Comparison of ENCODE assay signal across 19 cellular contexts in the genomic region with DNA sequence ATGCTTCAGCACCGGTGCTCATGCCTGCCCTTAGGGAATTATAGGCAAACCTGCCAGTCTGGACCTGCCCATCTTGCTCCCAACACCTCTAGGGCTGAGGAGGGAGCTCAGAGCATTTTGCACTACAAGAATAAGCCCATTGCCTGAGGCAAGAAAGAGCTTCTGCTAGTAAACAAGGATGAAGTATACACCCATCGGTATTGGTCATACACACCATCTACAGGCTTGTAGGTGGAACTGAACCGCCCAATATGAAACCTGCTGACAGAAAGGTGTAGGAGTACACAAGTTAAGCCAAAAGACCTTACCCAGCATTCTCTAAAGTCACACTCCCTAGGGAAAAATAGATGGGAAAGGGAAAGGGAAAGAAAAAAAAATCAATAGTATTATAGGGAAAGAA.
A peak's percentile ranks its signal among the peaks of the same experiment; 100 is the strongest.
DNase-seq lines count a peak whose midpoint lies in the region; ATAC-seq and TF ChIP-seq lines count a peak whose summit lies in the region.
"Had no signal": no experiment of that assay in that cellular context is flagged by ENCODE, and none has a peak within 500 bp of the region (broad histone marks: within the 10 kb centered on the region; RNA-seq: fewer than 3 reads in every experiment).

No MANE protein-coding gene starts in this region.

- H3K14ac ChIP-seq in H9 (ENCODE audit: insufficient read depth, low read length), result no peak overlapping the region

- H3K27me3 Mint-ChIP-seq in H9 (ENCODE audit: low read depth), result no peaks in the 10 kb centered on the region
- no peaks in the 10 kb centered on the region for H3K27me3 Mint-ChIP-seq in stimulated activated naive CD8-positive, alpha-beta T cell treated with anti-CD3 and anti-CD28 coated beads, Interleukin-15, amount 100 ng/mL, for 72 hours

- no peak overlapping the region for H3K4me3 Mint-ChIP-seq in H9
- no peak overlapping the region for H3K4me3 Mint-ChIP-seq in stimulated activated naive CD8-positive, alpha-beta T cell treated with anti-CD3 and anti-CD28 coated beads, Interleukin-15, amount 100 ng/mL, for 72 hours
- H3K4me3 Mint-ChIP-seq: CD14-positive monocyte had no signal

- H3K4ac ChIP-seq in H9 (ENCODE audit: low read depth, low read length) (no peak overlapping the region), mesendoderm (ENCODE audit: low read depth, low read length) (no peak overlapping the region)

- H3K79me1 ChIP-seq in H9 (ENCODE audit: insufficient read depth, low read depth, low read length, poor library complexity, severe bottlenecking) (no peaks in the 10 kb centered on the region), mesendoderm (ENCODE audit: low read length) (no peaks in the 10 kb centered on the region)

- H2AK5ac ChIP-seq in H9 (ENCODE audit: insufficient read length, low read length) (no peak overlapping the region), mesendoderm (ENCODE audit: low read length) (no peak overlapping the region)

- no peak overlapping the region for H4K91ac ChIP-seq in H9 (ENCODE audit: insufficient read length, low read depth, low read length)

- no TSS peak for BruUV-seq in PC-3 (replicated peaks; lab: Mats Ljungman, UMichigan)

- H2BK5ac ChIP-seq in H9 (ENCODE audit: insufficient read length, low read length) (no peak overlapping the region), mesendoderm (ENCODE audit: low read length) (no peak overlapping the region)

- H4K5ac ChIP-seq in H9 (ENCODE audit: insufficient read length, low read depth, low read length), result no peak overlapping the region
- no peak overlapping the region for H4K5ac ChIP-seq in mesendoderm (ENCODE audit: low read length)

- H3K27ac Mint-ChIP-seq in H9, result no peak overlapping the region
- H3K27ac Mint-ChIP-seq in stimulated activated naive CD8-positive, alpha-beta T cell treated with anti-CD3 and anti-CD28 coated beads, Interleukin-15, amount 100 ng/mL, for 72 hours, result no peak overlapping the region
- H3K27ac Mint-ChIP-seq: CD14-positive monocyte had no signal

- H3K18ac ChIP-seq in H9 (ENCODE audit: insufficient read length, low read depth, low read length) (no peak overlapping the region), mesendoderm (ENCODE audit: low read length) (no peak overlapping the region)

- no peaks in the 10 kb centered on the region for H3K4me1 ChIP-seq in H9 (ENCODE audit: insufficient read depth, low read length)
- H3K4me1 ChIP-seq in PC-3 (ENCODE audit: insufficient read depth, low read length), result no peaks in the 10 kb centered on the region
- H3K4me1 ChIP-seq in mesendoderm (ENCODE audit: control insufficient read depth, low read depth, low read length), result no peaks in the 10 kb centered on the region

- H3K23ac ChIP-seq in H9 (ENCODE audit: insufficient read length, low read depth, low read length) (no peak overlapping the region), mesendoderm (ENCODE audit: low read length) (no peak overlapping the region)

- no peaks in the 10 kb centered on the region for H3K36me3 ChIP-seq in PC-3 (ENCODE audit: low read depth, low read length)
- H3K36me3 ChIP-seq in mesendoderm (ENCODE audit: control insufficient read depth, insufficient read depth, low read length), result no peaks in the 10 kb centered on the region

- H3K9me3 ChIP-seq in H9 (ENCODE audit: control insufficient read depth, low read depth, low read length) (no peaks in the 10 kb centered on the region), PC-3 (ENCODE audit: low read length) (no peaks in the 10 kb centered on the region)
- H3K9me3 ChIP-seq: SK-N-SH had no signal

- H3K4me3 ChIP-seq in PC-3 (ENCODE audit: low read length), result no peak overlapping the region
- no peak overlapping the region for H3K4me3 ChIP-seq in mesendoderm (ENCODE audit: low read length)
- H3K4me3 ChIP-seq in dorsolateral prefrontal cortex, result no peak overlapping the region
- H3K4me3 ChIP-seq: PC-9 had no signal

- no peaks in the 10 kb centered on the region for H3K27me3 ChIP-seq in H9 (ENCODE audit: insufficient read depth, low read length)
- H3K27me3 ChIP-seq in PC-3 (ENCODE audit: low read length), result no peaks in the 10 kb centered on the region
- H3K27me3 ChIP-seq in mesendoderm (ENCODE audit: insufficient read depth, low read length, poor library complexity), result no peaks in the 10 kb centered on the region
- no peaks in the 10 kb centered on the region for H3K27me3 ChIP-seq in dorsolateral prefrontal cortex

- CTCF ChIA-PET in PC-3 (lab: Charles Lee), result no interaction called here

- H4K8ac ChIP-seq in H9 (replicated peaks; ENCODE audit: insufficient read length, low read depth, low read length) (no peak overlapping the region), mesendoderm (ENCODE audit: low read depth, low read length) (no peak overlapping the region)

- POLR2A ChIA-PET in PC-3 (lab: Charles Lee; ENCODE audit: unreplicated experiment), result no interaction called here

- no peaks in the 10 kb centered on the region for H4K20me1 ChIP-seq in H9 (ENCODE audit: control insufficient read depth, insufficient read depth, insufficient read length)
- no peaks in the 10 kb centered on the region for H4K20me1 ChIP-seq in PC-3 (ENCODE audit: low read length)

- H3K27ac ChIP-seq in H9 (ENCODE audit: insufficient read length, low read depth, low read length), result no peak overlapping the region
- H3K27ac ChIP-seq in PC-3 (ENCODE audit: low read length), result no peak overlapping the region
- no peak overlapping the region for H3K27ac ChIP-seq in mesendoderm (ENCODE audit: low read depth, low read length)
- no peak overlapping the region for H3K27ac ChIP-seq in dorsolateral prefrontal cortex
- H3K27ac ChIP-seq: PC-9, RWPE1 had no signal

- DNase-seq in NCI-H2171 treated with DMSO at 0.1 percent for 48 hours (lab: John Stamatoyannopoulos, UW), result peak; percentile 32
- no peak for DNase-seq in NCI-H2171 (lab: John Stamatoyannopoulos, UW)
- DNase-seq in H9, result no peak
- DNase-seq in PC-3, result peak; percentile 50
- peak; percentile 8 for DNase-seq in mesendoderm
- no peak for DNase-seq in stimulated activated naive CD8-positive, alpha-beta T cell treated with anti-CD3 and anti-CD28 coated beads, Interleukin-15, amount 100 ng/mL, for 72 hours
- DNase-seq in NCI-H1092 (lab: John Stamatoyannopoulos, UW), result no peak
- DNase-seq in dorsolateral prefrontal cortex, result no peak
- DNase-seq: AML-193, DMS79 treated with DMSO at 0.1 percent for 48 hours, NCI-H1105, NCI-H187, NCI-H510A, NCI-H82, PC-9, SIG-M5, SK-N-SH had no signal

- no peak overlapping the region for H3T11ph ChIP-seq in H9 (ENCODE audit: low read length)

- no peak overlapping the region for H2BK120ac ChIP-seq in H9 (ENCODE audit: low read depth, low read length, poor library complexity, severe bottlenecking)
- H2BK120ac ChIP-seq in mesendoderm (ENCODE audit: low read depth, low read length), result no peak overlapping the region

- H3K4me2 ChIP-seq in H9 (ENCODE audit: insufficient read depth, insufficient read length, low read length) (no peak overlapping the region), PC-3 (ENCODE audit: low read length) (no peak overlapping the region), mesendoderm (ENCODE audit: low read length) (no peak overlapping the region)
- H3K4me2 ChIP-seq: PC-9, SK-N-SH had no signal

- TF ChIP-seq CTCF in H9 (conservative IDR thresholded peaks at IDR 0.05), result peak; percentile 15; the same call in 1 of the 3 replicates
- TF ChIP-seq CTCF in PC-3 (conservative IDR thresholded peaks at IDR 0.05; ENCODE audit: low read depth, low read length), result peak; percentile 54; the same call in 1 of the 2 replicates
- TF ChIP-seq CTCF in dorsolateral prefrontal cortex (IDR thresholded peaks at IDR 0.05 in 54 of 56, conservative IDR thresholded peaks at IDR 0.05 in 2 of 56; ENCODE audit: low read depth in 1 of 56, partially characterized antibody in 56 of 56), result no peak

- no peak overlapping the region for H2BK12ac ChIP-seq in H9 (ENCODE audit: insufficient read length, low read depth, low read length)

- no peaks in the 10 kb centered on the region for H3K36me3 Mint-ChIP-seq in H9 (ENCODE audit: insufficient read depth in 1 of 3, low read depth in 3 of 3)
- H3K36me3 Mint-ChIP-seq: CD14-positive monocyte had no signal

- no peak overlapping the region for H3K56ac ChIP-seq in H9 (ENCODE audit: insufficient read length, low read depth, low read length)
- no peak overlapping the region for H3K56ac ChIP-seq in mesendoderm (ENCODE audit: low read length)

- intact Hi-C loops in PC-3 (cut with micrococcal nuclease), result no loop called here
- intact Hi-C loops in dorsolateral prefrontal cortex (cut with DNase I), result no loop called here

- no peak overlapping the region for H2BK20ac ChIP-seq in H9 (ENCODE audit: low read depth, low read length, poor library complexity, severe bottlenecking)

- H3K23me2 ChIP-seq in H9 (ENCODE audit: insufficient read length, low read depth, low read length, poor library complexity, severe bottlenecking), result no peaks in the 10 kb centered on the region

- WGBS in H9 (ENCODE audit: extremely low coverage, insufficient read length, low lambda C conversion rate), result no CpG with 5 or more reads among the region's 3 CpGs
- no CpG with 5 or more reads among the region's 3 CpGs for WGBS in mesendoderm (ENCODE audit: extremely low coverage, insufficient coverage, low lambda C conversion rate)

- H3K79me2 ChIP-seq in H9 (ENCODE audit: insufficient read depth, low read length) (no peaks in the 10 kb centered on the region), PC-3 (ENCODE audit: low read length) (no peaks in the 10 kb centered on the region), mesendoderm (ENCODE audit: control insufficient read depth, insufficient read depth, low read length) (no peaks in the 10 kb centered on the region)

- H2BK15ac ChIP-seq in H9 (ENCODE audit: low read depth, low read length), result no peak overlapping the region
- H2BK15ac ChIP-seq in mesendoderm (replicated peaks; ENCODE audit: low read depth), result no peak overlapping the region

- H3K4me1 Mint-ChIP-seq in H9, result no peaks in the 10 kb centered on the region
- no peaks in the 10 kb centered on the region for H3K4me1 Mint-ChIP-seq in stimulated activated naive CD8-positive, alpha-beta T cell treated with anti-CD3 and anti-CD28 coated beads, Interleukin-15, amount 100 ng/mL, for 72 hours
- H3K4me1 Mint-ChIP-seq: CD14-positive monocyte had no signal

- H3K9me3 Mint-ChIP-seq in H9, result no peaks in the 10 kb centered on the region; a peak in 2 of 5 replicates
- peaks cover 0 to 21% of the 10 kb centered on the region in 2 donors for H3K9me3 Mint-ChIP-seq in stimulated activated naive CD8-positive, alpha-beta T cell treated with anti-CD3 and anti-CD28 coated beads, Interleukin-15, amount 100 ng/mL, for 72 hours

- H3K9ac ChIP-seq in H9 (ENCODE audit: extremely low read depth, insufficient read length, low read length) (no peak overlapping the region), PC-3 (ENCODE audit: low read length) (no peak overlapping the region), mesendoderm (ENCODE audit: low read length) (no peak overlapping the region)
- H3K9ac ChIP-seq: SK-N-SH had no signal

- ATAC-seq in PC-3, result peak; percentile 35; the same call in 1 of the 2 replicates
- no peak for ATAC-seq in stimulated activated naive CD8-positive, alpha-beta T cell treated with anti-CD3 and anti-CD28 coated beads, Interleukin-15, amount 100 ng/mL, for 72 hours

- no peak overlapping the region for H2AFZ ChIP-seq in H9 (ENCODE audit: low read length)
- no peak overlapping the region for H2AFZ ChIP-seq in PC-3 (ENCODE audit: low read length)
- H2AFZ ChIP-seq: PC-9 had no signal

- no peaks in the 10 kb centered on the region for H3K9me2 ChIP-seq in PC-3 (replicated peaks; ENCODE audit: low read length)
- H3K9me2 ChIP-seq: SK-N-SH had no signal

- H3F3A ChIP-seq in PC-3 (ENCODE audit: low read length, unreplicated experiment), result no peaks in the 10 kb centered on the region

Comparison
In these comparisons a context has a peak if more than half of its experiments do, and no peak if none do; other contexts are left out.
1. DNase-seq: peak in NCI-H2171 treated with DMSO at 0.1 percent for 48 hours (single experiment), PC-3 (single experiment) and mesendoderm (single experiment); none in NCI-H2171 (single experiment), H9 (single experiment), stimulated activated naive CD8-positive, alpha-beta T cell treated with anti-CD3 and anti-CD28 coated beads, Interleukin-15, amount 100 ng/mL, for 72 hours (0 of 2), NCI-H1092 (single experiment) and dorsolateral prefrontal cortex (0 of 10).
2. CTCF ChIP-seq: peak in H9 (single experiment) and PC-3 (single experiment); none in dorsolateral prefrontal cortex (0 of 56).